ENCODE assay signal across 1 cellular context in the genomic region with DNA sequence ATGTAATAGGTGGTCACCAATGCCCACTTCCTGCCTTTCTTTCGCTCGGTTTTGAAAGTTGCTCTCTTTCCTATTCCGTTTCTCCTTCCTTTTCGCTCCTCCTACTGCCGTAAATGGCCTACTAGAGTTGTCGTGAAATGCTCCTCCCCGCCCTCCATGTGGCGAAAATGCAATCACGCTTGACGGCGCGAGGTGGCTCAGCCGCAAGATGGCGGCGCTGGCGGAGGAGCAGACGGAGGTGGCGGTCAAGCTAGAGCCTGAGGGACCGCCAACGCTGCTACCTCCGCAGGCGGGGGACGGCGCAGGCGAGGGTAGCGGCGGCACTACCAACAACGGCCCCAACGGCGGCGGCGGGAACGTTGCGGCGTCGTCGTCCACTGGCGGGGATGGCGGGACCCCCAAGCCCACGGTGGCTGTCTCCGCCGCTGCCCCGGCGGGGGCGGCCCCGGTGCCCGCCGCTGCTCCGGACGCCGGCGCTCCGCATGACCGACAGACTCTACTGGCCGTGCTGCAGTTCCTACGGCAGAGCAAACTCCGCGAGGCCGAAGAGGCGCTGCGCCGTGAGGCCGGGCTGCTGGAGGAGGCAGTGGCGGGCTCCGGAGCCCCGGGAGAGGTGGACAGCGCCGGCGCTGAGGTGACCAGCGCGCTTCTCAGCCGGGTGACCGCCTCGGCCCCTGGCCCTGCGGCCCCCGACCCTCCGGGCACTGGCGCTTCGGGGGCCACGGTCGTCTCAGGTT.
TF ChIP-seq lines count a peak whose summit lies in the region.

A gene (plus strand): TSS at position 195 of the 737 bp plus-strand sequence. CDS start 14 bp downstream, at position 209.

TF ChIP-seq in HCT116, 20 proteins besides CTCF, POLR2A, EP300 and RAD21 (continued from another document):
- TF ChIP-seq, protein P1, sequence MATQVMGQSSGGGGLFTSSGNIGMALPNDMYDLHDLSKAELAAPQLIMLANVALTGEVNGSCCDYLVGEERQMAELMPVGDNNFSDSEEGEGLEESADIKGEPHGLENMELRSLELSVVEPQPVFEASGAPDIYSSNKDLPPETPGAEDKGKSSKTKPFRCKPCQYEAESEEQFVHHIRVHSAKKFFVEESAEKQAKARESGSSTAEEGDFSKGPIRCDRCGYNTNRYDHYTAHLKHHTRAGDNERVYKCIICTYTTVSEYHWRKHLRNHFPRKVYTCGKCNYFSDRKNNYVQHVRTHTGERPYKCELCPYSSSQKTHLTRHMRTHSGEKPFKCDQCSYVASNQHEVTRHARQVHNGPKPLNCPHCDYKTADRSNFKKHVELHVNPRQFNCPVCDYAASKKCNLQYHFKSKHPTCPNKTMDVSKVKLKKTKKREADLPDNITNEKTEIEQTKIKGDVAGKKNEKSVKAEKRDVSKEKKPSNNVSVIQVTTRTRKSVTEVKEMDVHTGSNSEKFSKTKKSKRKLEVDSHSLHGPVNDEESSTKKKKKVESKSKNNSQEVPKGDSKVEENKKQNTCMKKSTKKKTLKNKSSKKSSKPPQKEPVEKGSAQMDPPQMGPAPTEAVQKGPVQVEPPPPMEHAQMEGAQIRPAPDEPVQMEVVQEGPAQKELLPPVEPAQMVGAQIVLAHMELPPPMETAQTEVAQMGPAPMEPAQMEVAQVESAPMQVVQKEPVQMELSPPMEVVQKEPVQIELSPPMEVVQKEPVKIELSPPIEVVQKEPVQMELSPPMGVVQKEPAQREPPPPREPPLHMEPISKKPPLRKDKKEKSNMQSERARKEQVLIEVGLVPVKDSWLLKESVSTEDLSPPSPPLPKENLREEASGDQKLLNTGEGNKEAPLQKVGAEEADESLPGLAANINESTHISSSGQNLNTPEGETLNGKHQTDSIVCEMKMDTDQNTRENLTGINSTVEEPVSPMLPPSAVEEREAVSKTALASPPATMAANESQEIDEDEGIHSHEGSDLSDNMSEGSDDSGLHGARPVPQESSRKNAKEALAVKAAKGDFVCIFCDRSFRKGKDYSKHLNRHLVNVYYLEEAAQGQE (IDR thresholded peaks at IDR 0.05; ENCODE audit: low read depth): no peak; the same call in 1 of the 2 replicates
- TF ChIP-seq, protein P2, sequence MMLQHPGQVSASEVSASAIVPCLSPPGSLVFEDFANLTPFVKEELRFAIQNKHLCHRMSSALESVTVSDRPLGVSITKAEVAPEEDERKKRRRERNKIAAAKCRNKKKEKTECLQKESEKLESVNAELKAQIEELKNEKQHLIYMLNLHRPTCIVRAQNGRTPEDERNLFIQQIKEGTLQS (IDR thresholded peaks at IDR 0.05): no peak
- peak; percentile 98 for TF ChIP-seq POLR2AphosphoS5 (IDR thresholded peaks at IDR 0.05; ENCODE audit: low read depth, low read length)
- TF ChIP-seq FOSL1 (IDR thresholded peaks at IDR 0.05; ENCODE audit: low read depth): no peak; the same call in 1 of the 2 replicates
- TF ChIP-seq CEBPB (IDR thresholded peaks at IDR 0.05; ENCODE audit: low read depth): no peak; the same call in 1 of the 2 replicates
- TF ChIP-seq ELF1 (IDR thresholded peaks at IDR 0.05; ENCODE audit: borderline replicate concordance, low read depth): peak; percentile 66; the same call in 1 of the 2 replicates
- TF ChIP-seq SRF (IDR thresholded peaks at IDR 0.05; ENCODE audit: low read depth): peak; percentile 95
- TF ChIP-seq TCF7L2 (IDR thresholded peaks at IDR 0.05; ENCODE audit: borderline replicate concordance, extremely low read depth, insufficient read depth, insufficient read length): no peak
- TF ChIP-seq EZH2 (IDR thresholded peaks at IDR 0.05): no peak
